14 cellular contexts compared by ENCODE assay signal in genomic region chr1:54279457-54279856, GRCh38.
DNase-seq lines count a peak whose midpoint lies in the region; ATAC-seq and TF ChIP-seq lines count a peak whose summit lies in the region.
"Had no signal": no experiment of that assay in that cellular context is flagged by ENCODE, and none has a peak within 500 bp of the region (broad histone marks: within the 10 kb centered on the region; RNA-seq: fewer than 3 reads in every experiment).

No MANE protein-coding gene starts in this region.

- no peak for TF ChIP-seq CTCF in body of pancreas (IDR thresholded peaks at IDR 0.05)
- TF ChIP-seq CTCF in thoracic aorta (IDR thresholded peaks at IDR 0.05) = no peak

- H3K4me3 ChIP-seq in SJSA1 (no peak overlapping the region), body of pancreas (no peak overlapping the region), muscle layer of colon (ENCODE audit: low read depth in 1 of 2, low read length in 2 of 2) (no peak overlapping the region), thoracic aorta (no peak overlapping the region)

- H3K36me3 ChIP-seq in SJSA1 (peaks cover 23% of the 10 kb centered on the region), body of pancreas (replicated peaks in 1 of 2; ENCODE audit: insufficient read depth in 1 of 2, low read depth in 2 of 2) (no peaks in the 10 kb centered on the region), muscle layer of colon (ENCODE audit: insufficient read depth, low read length) (peaks cover 4% of the 10 kb centered on the region), thoracic aorta (no peaks in the 10 kb centered on the region)

- H3K27me3 ChIP-seq in SJSA1 (replicated peaks) (no peaks in the 10 kb centered on the region), body of pancreas (no peaks in the 10 kb centered on the region), muscle layer of colon (ENCODE audit: control insufficient read depth in 1 of 2, insufficient read depth in 2 of 2, low read length in 2 of 2) (no peaks in the 10 kb centered on the region), thoracic aorta (replicated peaks; ENCODE audit: insufficient read depth) (no peaks in the 10 kb centered on the region)

- 93 to 100% methylated on average over 3 to 8 of the region's 8 CpGs for WGBS in body of pancreas, 2 donors

- no peak overlapping the region for H3K9ac ChIP-seq in muscle layer of colon (ENCODE audit: low read length)
- H3K9ac ChIP-seq: parathyroid adenoma had no signal

- H3K9me3 ChIP-seq in SJSA1 (replicated peaks) (no peaks in the 10 kb centered on the region), body of pancreas (no peaks in the 10 kb centered on the region), muscle layer of colon (ENCODE audit: low read length) (no peaks in the 10 kb centered on the region), thoracic aorta (no peaks in the 10 kb centered on the region)

- ATAC-seq in body of pancreas (no peak), thoracic aorta (ENCODE audit: insufficient number of reproducible peaks, low FRiP score, low read depth) (no peak), GM18867 (IDR thresholded peaks at IDR 0.05; ENCODE audit: unreplicated experiment) (no peak)
- ATAC-seq: esophagus mucosa, Panc1 had no signal

- peak overlapping the region; percentile 79 for H3K27ac ChIP-seq in SJSA1
- H3K27ac ChIP-seq in body of pancreas = peak overlapping the region; percentile 40 to 86 (median 82)
- H3K27ac ChIP-seq in muscle layer of colon (ENCODE audit: low read depth, low read length) = peak overlapping the region; percentile 54
- H3K27ac ChIP-seq in thoracic aorta = peak overlapping the region; percentile 97 to 99

- TF ChIP-seq POLR2A in body of pancreas (IDR thresholded peaks at IDR 0.05) = no peak

- DNase-seq in SJSA1 (ENCODE audit: low read depth in 1 of 2, low spot score in 2 of 2) (no peak), body of pancreas (no peak), thoracic aorta (ENCODE audit: low spot score) (no peak), NCI-H1436 (lab: John Stamatoyannopoulos, UW) (no peak)
- no peak for DNase-seq in activated effector memory CD4-positive, alpha-beta T cell treated with anti-CD3 and anti-CD28 coated beads, Interleukin-2, amount 50 U/mL, for 16 hours
- DNase-seq: activated CD4-positive, alpha-beta T cell treated with anti-CD3 and anti-CD28 coated beads, Interleukin-2, amount 50 U/mL, for 4 hours; mesendoderm; NCI-H1417 treated with DMSO at 0.1 percent for 48 hours; stimulated activated CD4-positive, alpha-beta T cell treated with anti-CD3 and anti-CD28 coated beads, Interleukin-1b, Interleukin-23, amount 100 ng/mL, for 48 hours had no signal

- H3K4me1 ChIP-seq in SJSA1 (replicated peaks) (peaks cover 54% of the 10 kb centered on the region), body of pancreas (peaks cover 74% of the 10 kb centered on the region), muscle layer of colon (ENCODE audit: insufficient read depth, low read length) (peaks cover 66% of the 10 kb centered on the region), thoracic aorta (ENCODE audit: control insufficient read depth in 1 of 2, low read depth in 2 of 2) (peaks cover 46 to 74% of the 10 kb centered on the region in 2 donors)
- H3K4me1 ChIP-seq: parathyroid adenoma had no signal

- intact Hi-C loops in body of pancreas (cut with DNase I) = no loop called here
